Comparison of ENCODE assay signal across 8 cellular contexts in genomic region chr5:87268970-87269377, GRCh38. TPM values are rescaled to one million over a fixed set of nuclear protein-coding genes. Genes with fewer than 3 reads are reported as not detected.
DNase-seq lines count a peak whose midpoint lies in the region; ATAC-seq, FAIRE-seq and TF ChIP-seq lines count a peak whose summit lies in the region.

No MANE protein-coding gene starts in this region.

- peaks cover 49% of the 10 kb centered on the region for H3K4me1 ChIP-seq in left ventricle myocardium inferior
- peaks cover 3% of the 10 kb centered on the region for H3K4me1 ChIP-seq in mesendoderm (ENCODE audit: control insufficient read depth, low read depth, low read length)
- no peaks in the 10 kb centered on the region for H3K4me1 ChIP-seq in uterus

- TF ChIP-seq POLR2A in uterus (IDR thresholded peaks at IDR 0.05) = no peak

- H4K5ac ChIP-seq in mesendoderm (ENCODE audit: low read length) = no peak overlapping the region

- H3K23ac ChIP-seq in mesendoderm (ENCODE audit: low read length) = no peak overlapping the region

- in situ Hi-C loops in brain microvascular endothelial cell (cut with HindIII; ENCODE audit: low pct_ligation_motif_present, low sequenced_read_pairs) = no loop called here

- no peak for FAIRE-seq in HTR-8/SVneo (lab: Jason Lieb, UNC)

- H2BK5ac ChIP-seq in mesendoderm (ENCODE audit: low read length) = no peak overlapping the region

- DNase-seq in left ventricle myocardium inferior (no peak), left ventricle myocardium superior (no peak), brain microvascular endothelial cell (no peak), mesendoderm (no peak), uterus (no peak), HTR-8/SVneo (ENCODE audit: insufficient read length, low spot score) (no peak), posterior cingulate gyrus (no peak)

- no peak overlapping the region for H2BK15ac ChIP-seq in mesendoderm (replicated peaks; ENCODE audit: low read depth)

- peak overlapping the region; percentile 96 for H3K27ac ChIP-seq in left ventricle myocardium inferior (replicated peaks)
- peak overlapping the region; percentile 66 for H3K27ac ChIP-seq in brain microvascular endothelial cell
- no peak overlapping the region for H3K27ac ChIP-seq in mesendoderm (ENCODE audit: low read depth, low read length)
- H3K27ac ChIP-seq in uterus = peak overlapping the region; percentile 87 to 93

- H3K36me3 ChIP-seq in left ventricle myocardium inferior (no peaks in the 10 kb centered on the region), brain microvascular endothelial cell (replicated peaks) (no peaks in the 10 kb centered on the region), mesendoderm (ENCODE audit: control insufficient read depth, insufficient read depth, low read length) (no peaks in the 10 kb centered on the region), uterus (no peaks in the 10 kb centered on the region)

- no peak overlapping the region for H3K18ac ChIP-seq in mesendoderm (ENCODE audit: low read length)

- H3K9me3 ChIP-seq in left ventricle myocardium inferior (replicated peaks) = no peaks in the 10 kb centered on the region
- H3K9me3 ChIP-seq in uterus = no peaks in the 10 kb centered on the region

- H3K4me2 ChIP-seq in mesendoderm (ENCODE audit: low read length) = peak overlapping the region; percentile 43

- peak overlapping the region; percentile 98 for H3K56ac ChIP-seq in mesendoderm (ENCODE audit: low read length)

- intact Hi-C loops in left ventricle myocardium inferior (cut with micrococcal nuclease) = no loop called here
- intact Hi-C loops in left ventricle myocardium superior (cut with micrococcal nuclease) = no loop called here
- intact Hi-C loops in uterus (cut with DNase I; ENCODE audit: low total_unique reads) = no loop called here
- intact Hi-C loops in posterior cingulate gyrus (cut with DNase I) = loop anchor here (5.0 kb wide), 1 partner anchor 128 kb away; no protein-coding TSS in a partner anchor

- peaks cover 1% of the 10 kb centered on the region for H3K79me1 ChIP-seq in mesendoderm (ENCODE audit: low read length)

- ATAC-seq in left ventricle myocardium superior (no peak), HG02870 (IDR thresholded peaks at IDR 0.05; ENCODE audit: unreplicated experiment) (no peak)

- TF ChIP-seq CTCF in left ventricle myocardium inferior (IDR thresholded peaks at IDR 0.05; ENCODE audit: borderline replicate concordance) (no peak), brain microvascular endothelial cell (IDR thresholded peaks at IDR 0.05; ENCODE audit: low read depth, low read length, missing control alignments) (no peak), uterus (IDR thresholded peaks at IDR 0.05) (no peak)

- H3K9ac ChIP-seq in mesendoderm (ENCODE audit: low read length) = peak overlapping the region; percentile 99

- H3K27me3 ChIP-seq in left ventricle myocardium inferior (ENCODE audit: low read depth) (no peaks in the 10 kb centered on the region), brain microvascular endothelial cell (replicated peaks) (no peaks in the 10 kb centered on the region), mesendoderm (ENCODE audit: insufficient read depth, low read length, poor library complexity) (no peaks in the 10 kb centered on the region), uterus (no peaks in the 10 kb centered on the region)

- H4K8ac ChIP-seq in mesendoderm (ENCODE audit: low read depth, low read length) = no peak overlapping the region

- no CpG with 5 or more reads among the region's 4 CpGs for WGBS in mesendoderm (ENCODE audit: extremely low coverage, insufficient coverage, low lambda C conversion rate)

- no peak overlapping the region for H2BK120ac ChIP-seq in mesendoderm (ENCODE audit: low read depth, low read length)

- H3K4ac ChIP-seq in mesendoderm (ENCODE audit: low read depth, low read length) = no peak overlapping the region

- H2AK5ac ChIP-seq in mesendoderm (ENCODE audit: low read length) = no peak overlapping the region

- peaks cover 24% of the 10 kb centered on the region for H3K79me2 ChIP-seq in mesendoderm (ENCODE audit: control insufficient read depth, insufficient read depth, low read length)

- H3K4me3 ChIP-seq in left ventricle myocardium inferior (peak overlapping the region; percentile 90), brain microvascular endothelial cell (ENCODE audit: low read depth, low read length) (peak overlapping the region; percentile 74), mesendoderm (ENCODE audit: low read length) (peak overlapping the region; percentile 98), uterus (peak overlapping the region; percentile 86 to 96)

RNA-seq across cellular contexts. Expression of gene RASA1, which starts 1.3 kb away (rescaled TPM):
- total RNA-seq in left ventricle myocardium inferior (18.0 TPM), left ventricle myocardium superior (20.6 TPM), uterus (10 to 100 TPM; 25.9 to 59.9 (median 46.3) TPM)
- polyA plus RNA-seq in mesendoderm (2013, experiment 1 of 2) = 28.8 TPM
- 29.0 TPM for polyA plus RNA-seq in mesendoderm (2013, experiment 2 of 2)
